ENCODE assay signal across 34 cellular contexts in the genomic region with DNA sequence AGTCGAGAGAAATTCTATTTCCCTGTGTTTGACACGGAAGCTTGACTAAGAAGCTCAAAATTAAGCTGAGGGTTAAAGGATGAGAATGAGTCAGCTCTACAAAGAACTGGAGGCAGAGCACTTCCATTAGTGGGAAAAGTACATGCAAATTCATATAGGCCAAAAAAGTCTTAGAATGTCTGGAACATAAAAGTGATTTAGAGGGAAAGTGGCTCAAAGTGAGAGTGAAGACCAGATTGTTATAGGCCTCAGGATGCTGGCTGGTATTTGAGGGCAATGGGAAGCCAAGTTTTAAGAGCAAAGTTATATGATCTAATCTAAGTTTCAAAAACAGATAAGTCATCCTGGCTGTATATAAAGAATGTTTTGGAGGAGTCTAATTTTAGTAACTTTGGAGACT.
A peak's percentile ranks its signal among the peaks of the same experiment; 100 is the strongest.
DNase-seq lines count a peak whose midpoint lies in the region; ATAC-seq and TF ChIP-seq lines count a peak whose summit lies in the region.
"Had no signal": no experiment of that assay in that cellular context is flagged by ENCODE, and none has a peak within 500 bp of the region (broad histone marks: within the 10 kb centered on the region; RNA-seq: fewer than 3 reads in every experiment).

No MANE protein-coding gene starts in this region.

- no peak overlapping the region for H2AFZ ChIP-seq in osteoblast (ENCODE audit: low read length)
- H2AFZ ChIP-seq: hepatocyte had no signal

- H3K27me3 ChIP-seq in osteoblast (ENCODE audit: insufficient read depth, low read length) = no peaks in the 10 kb centered on the region
- H3K27me3 ChIP-seq: BE2C, cardiac muscle cell, colonic mucosa, gastroesophageal sphincter, hepatocyte, pancreas, testis, uterus had no signal

- peaks cover 5% of the 10 kb centered on the region for H3K4me1 ChIP-seq in osteoblast (ENCODE audit: insufficient read depth, low read length)
- H3K4me1 ChIP-seq: BE2C, colonic mucosa, gastroesophageal sphincter, pancreas, testis, uterus had no signal

- DNase-seq in AG10803 (ENCODE audit: low read depth) (peak; percentile 13), M059J (ENCODE audit: low read depth) (peak; percentile 45), choroid plexus epithelial cell (ENCODE audit: low read depth) (peak; percentile 16), osteoblast (ENCODE audit: insufficient read length, low spot score, missing footprints) (peak; percentile 9), NCI-H1930 (lab: John Stamatoyannopoulos, UW) (no peak), nephron progenitor cell (no peak)
- DNase-seq: activated CD4-positive, alpha-beta T cell treated with anti-CD3 and anti-CD28 coated beads for 4 hours; activated naive CD4-positive, alpha-beta T cell treated with anti-CD3 and anti-CD28 coated beads, Interleukin-2, amount 50 U/mL, for 16 hours; activated T-cell treated with anti-CD3 and anti-CD28 coated beads for 4 hours; BE2C; CD8-positive, alpha-beta memory T cell; colonic mucosa; effector CD4-positive, alpha-beta T cell; erythroblast; H7; Karpas-422; NCI-H146; NCI-H2107; NCI-H345; pancreas; small intestine; stimulated activated naive CD4-positive, alpha-beta T cell treated with Interleukin-2 at 50 U/mL for 16 hours; T-helper 9 cell; testis; uterus; WERI-Rb-1 had no signal

- no peak overlapping the region for H3K4me2 ChIP-seq in osteoblast (ENCODE audit: insufficient read depth, low read length)
- H3K4me2 ChIP-seq: hepatocyte had no signal

- TF ChIP-seq CTCF in AG10803 (conservative IDR thresholded peaks at IDR 0.05; ENCODE audit: low read length) = no peak
- TF ChIP-seq CTCF in choroid plexus epithelial cell (conservative IDR thresholded peaks at IDR 0.05; ENCODE audit: low read depth, low read length) = no peak
- no peak for TF ChIP-seq CTCF in osteoblast (IDR thresholded peaks at IDR 0.05; ENCODE audit: extremely low read depth, low read depth, low read length)
- no peak for TF ChIP-seq CTCF in nephron progenitor cell (IDR thresholded peaks at IDR 0.05)

- H3K27ac Mint-ChIP-seq in nephron progenitor cell = no peak overlapping the region
- H3K27ac Mint-ChIP-seq: activated T-helper 2 cell treated with anti-CD3 and anti-CD28 coated beads, Interferon-gamma antibody, Interleukin-2, Interleukin-4, amounts not matched to agents 10 μg/mL and 5 μg/mL and 100 μg/mL, durations not matched to agents 14 hours and 24 hours and 36 hours; CD8-positive, alpha-beta memory T cell; nephron had no signal

- no peaks in the 10 kb centered on the region for H3K36me3 ChIP-seq in osteoblast (ENCODE audit: insufficient read depth, low read length)
- H3K36me3 ChIP-seq: BE2C, cardiac muscle cell, colonic mucosa, gastroesophageal sphincter, pancreas, uterus, WERI-Rb-1 had no signal

- H4K20me1 ChIP-seq in osteoblast (ENCODE audit: insufficient read depth, low read length) = no peaks in the 10 kb centered on the region

- H3K4me3 Mint-ChIP-seq in nephron progenitor cell = no peak overlapping the region
- H3K4me3 Mint-ChIP-seq: CD8-positive, alpha-beta memory T cell; nephron had no signal

- no peaks in the 10 kb centered on the region for H3K9me3 Mint-ChIP-seq in nephron progenitor cell
- H3K9me3 Mint-ChIP-seq: nephron had no signal

- no peaks in the 10 kb centered on the region for H3K36me3 Mint-ChIP-seq in nephron progenitor cell (ENCODE audit: low read depth)
- H3K36me3 Mint-ChIP-seq: CD8-positive, alpha-beta memory T cell had no signal

- H3K4me3 ChIP-seq in AG10803 (ENCODE audit: low read length) (no peak overlapping the region), choroid plexus epithelial cell (ENCODE audit: low read depth, low read length) (no peak overlapping the region), osteoblast (ENCODE audit: insufficient read depth, low read length) (no peak overlapping the region)
- H3K4me3 ChIP-seq: cardiac muscle cell, colonic mucosa, gastroesophageal sphincter, hepatocyte, pancreas, testis, uterus had no signal

- ATAC-seq in HG03135 (IDR thresholded peaks at IDR 0.05; ENCODE audit: unreplicated experiment) = no peak
- no peak for ATAC-seq in GM19467 (IDR thresholded peaks at IDR 0.05; ENCODE audit: unreplicated experiment)
- ATAC-seq: gastroesophageal sphincter, HepG2, pancreas had no signal

- no peaks in the 10 kb centered on the region for H3K79me2 ChIP-seq in osteoblast (ENCODE audit: insufficient read depth, low read length)
- H3K79me2 ChIP-seq: hepatocyte had no signal

- peak overlapping the region; percentile 61 for H3K27ac ChIP-seq in osteoblast (ENCODE audit: low read depth, low read length)
- H3K27ac ChIP-seq: cardiac muscle cell, colonic mucosa, gastroesophageal sphincter, hepatocyte, pancreas, testis, WERI-Rb-1 had no signal

- H3K4me1 Mint-ChIP-seq in nephron progenitor cell = no peaks in the 10 kb centered on the region
- H3K4me1 Mint-ChIP-seq: CD8-positive, alpha-beta memory T cell; nephron had no signal

- no peaks in the 10 kb centered on the region for H3K27me3 Mint-ChIP-seq in nephron progenitor cell (ENCODE audit: low read depth, poor library complexity)
- H3K27me3 Mint-ChIP-seq: CD8-positive, alpha-beta memory T cell had no signal

- H3K9me3 ChIP-seq in osteoblast (ENCODE audit: low read depth, low read length) = no peaks in the 10 kb centered on the region
- H3K9me3 ChIP-seq: BE2C, colonic mucosa, gastroesophageal sphincter, pancreas, testis, uterus had no signal

Comparison
In these comparisons a context has a peak if more than half of its experiments do, and no peak if none do; other contexts are left out.
1. DNase-seq: peak in AG10803 (single experiment), M059J (single experiment), choroid plexus epithelial cell (single experiment) and osteoblast (single experiment); none in NCI-H1930 (0 of 2) and nephron progenitor cell (single experiment).